In the genomic region with DNA sequence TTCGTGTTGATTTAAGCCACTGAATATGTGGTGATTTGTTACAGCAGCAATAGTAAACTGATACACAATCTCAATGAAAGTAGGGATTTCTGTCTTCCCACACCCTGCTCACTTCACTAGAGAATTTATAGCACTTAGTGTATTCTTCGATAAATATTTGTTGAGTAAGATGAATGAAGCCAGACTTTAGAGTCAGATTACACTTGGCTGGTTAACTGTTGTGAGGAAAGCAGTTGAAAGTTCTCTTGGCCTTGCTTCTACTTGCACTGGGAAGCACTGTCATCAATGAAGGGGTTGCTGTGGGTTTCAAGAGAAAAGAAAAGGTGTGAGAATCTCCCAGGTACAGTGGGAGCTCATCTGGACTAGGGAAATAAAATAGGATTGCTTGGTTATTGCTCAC, we compare ENCODE assay signal across 26 cellular contexts.
"Had no signal": no experiment of that assay in that cellular context is flagged by ENCODE, and none has a peak within 500 bp of the region (broad histone marks: within the 10 kb centered on the region; RNA-seq: fewer than 3 reads in every experiment).

No MANE protein-coding gene starts in this region.

- DNase-seq: cerebellar nuclear complex; cortex of kidney; effector memory CD8-positive, alpha-beta T cell; heart left ventricle; kidney; mesenchymal stem cell; mucosa of descending colon; naive B cell; sigmoid colon; stimulated activated CD4-positive, alpha-beta T cell treated with anti-CD3 and anti-CD28 coated beads, Interleukin-2, amount 100 ng/mL, for 24 hours; stimulated activated CD4-positive, alpha-beta T cell treated with anti-CD3 and anti-CD28 coated beads, Interleukin-4, amount 100 ng/mL, for 24 hours; stimulated activated naive CD4-positive, alpha-beta T cell treated with Interleukin-2 at 50 U/mL for 16 hours; stomach; thyroid gland; upper lobe of left lung had no signal

- H3K36me3 Mint-ChIP-seq: naive B cell; stimulated activated effector memory CD8-positive, alpha-beta T cell treated with anti-CD3 and anti-CD28 coated beads, Interleukin-12 subunit alpha, Interleukin-12 subunit beta, amount 100 ng/mL, for 72 hours had no signal

- H3K27ac Mint-ChIP-seq: effector memory CD8-positive, alpha-beta T cell; mesothelial cell of epicardium; naive B cell; natural killer cell treated with Interleukin-12 subunit alpha and Interleukin-12 subunit beta and Interleukin-15 and Interleukin-18, amount 100 ng/mL, for 72 hours; stimulated activated effector memory CD8-positive, alpha-beta T cell treated with anti-CD3 and anti-CD28 coated beads, Interleukin-12 subunit alpha, Interleukin-12 subunit beta, amount 100 ng/mL, for 72 hours had no signal

- H3K4me1 Mint-ChIP-seq: neural crest cell; stimulated activated effector memory CD8-positive, alpha-beta T cell treated with anti-CD3 and anti-CD28 coated beads, Interleukin-12 subunit alpha, Interleukin-12 subunit beta, amount 100 ng/mL, for 72 hours had no signal

- H3K27me3 Mint-ChIP-seq: effector memory CD8-positive, alpha-beta T cell; naive B cell; natural killer cell treated with Interleukin-12 subunit alpha and Interleukin-12 subunit beta and Interleukin-15 and Interleukin-18, amount 100 ng/mL, for 72 hours had no signal

- H3K27ac ChIP-seq: gastroesophageal sphincter, heart left ventricle, hepatocyte, neutrophil, prostate gland, right atrium auricular region, sigmoid colon, stomach, thyroid gland, upper lobe of left lung had no signal

- H3K4me1 ChIP-seq: gastroesophageal sphincter, prostate gland, sigmoid colon, stomach, thyroid gland had no signal

- H3K36me3 ChIP-seq: gastroesophageal sphincter, heart left ventricle, neutrophil, prostate gland, right atrium auricular region, sigmoid colon, stomach, thyroid gland, upper lobe of left lung had no signal

- ATAC-seq: effector memory CD8-positive, alpha-beta T cell; gastroesophageal sphincter; heart left ventricle; left lobe of liver; mucosa of descending colon; natural killer cell treated with Interleukin-12 subunit alpha and Interleukin-12 subunit beta and Interleukin-15 and Interleukin-18, amount 100 ng/mL, for 72 hours; stimulated activated effector memory CD8-positive, alpha-beta T cell treated with anti-CD3 and anti-CD28 coated beads, Interleukin-12 subunit alpha, Interleukin-12 subunit beta, amount 100 ng/mL, for 72 hours had no signal

- H3K9me3 ChIP-seq: neutrophil, prostate gland, thyroid gland, upper lobe of left lung had no signal

- H3K4me3 Mint-ChIP-seq: effector memory CD8-positive, alpha-beta T cell; mesothelial cell of epicardium; natural killer cell treated with Interleukin-12 subunit alpha and Interleukin-12 subunit beta and Interleukin-15 and Interleukin-18, amount 100 ng/mL, for 72 hours; neural crest cell; stimulated activated effector memory CD8-positive, alpha-beta T cell treated with anti-CD3 and anti-CD28 coated beads, Interleukin-12 subunit alpha, Interleukin-12 subunit beta, amount 100 ng/mL, for 72 hours had no signal

- H3K27me3 ChIP-seq: gastroesophageal sphincter, heart left ventricle, hepatocyte, neutrophil, right atrium auricular region, sigmoid colon, stomach, thyroid gland, upper lobe of left lung had no signal

- H3K4me3 ChIP-seq: gastroesophageal sphincter, heart left ventricle, hepatocyte, lung, mucosa of descending colon, prostate gland, right atrium auricular region, sigmoid colon, stomach, thyroid gland, upper lobe of left lung had no signal
